Comparison of ENCODE assay signal across 1 cellular context in genomic region chr16:57658878-57659674, GRCh38.
TF ChIP-seq lines count a peak whose summit lies in the region.

No MANE protein-coding gene starts in this region.

TF ChIP-seq in K562, 482 proteins besides CTCF, POLR2A, EP300 and RAD21:
- TF ChIP-seq ZKSCAN1 (IDR thresholded peaks at IDR 0.05; ENCODE audit: low read depth, low read length) (peak; percentile 89), ZNF740 (CRISPR knock-in tag; IDR thresholded peaks at IDR 0.05) (peak; percentile 49; the same call in 1 of the 2 replicates), ZNF740 (tag; IDR thresholded peaks at IDR 0.05) (no peak), HOMEZ (CRISPR knock-in tag; IDR thresholded peaks at IDR 0.05) (no peak), ZNF3 (CRISPR knock-in tag; IDR thresholded peaks at IDR 0.05) (no peak), ZFP36 (IDR thresholded peaks at IDR 0.05; ENCODE audit: low read depth, low read length, partially characterized antibody) (peak; percentile 80)
